11 cellular contexts compared by ENCODE assay signal in genomic region chr2:108360776-108361468, GRCh38. TPM values are rescaled to one million over a fixed set of nuclear protein-coding genes. Genes with fewer than 3 reads are reported as not detected.
"Had no signal": no experiment of that assay in that cellular context is flagged by ENCODE, and none has a peak within 500 bp of the region (broad histone marks: within the 10 kb centered on the region; RNA-seq: fewer than 3 reads in every experiment).

No MANE protein-coding gene starts in this region.

- H3K27ac ChIP-seq: GM23248 had no signal

- DNase-seq: GM23248, GOT3, H7, H9, HCEC 1CT, HFFc6 had no signal

- H3K4me2 ChIP-seq: GM23338 had no signal

- H2AFZ ChIP-seq: GM23248, GM23338 had no signal

- FAIRE-seq: H1, H54 had no signal

- H3K4me3 ChIP-seq: GM23248, GM23338, HAP-1 had no signal

- H3K4me1 ChIP-seq: HAP-1 had no signal

- H3K9ac ChIP-seq: GM23248 had no signal

- H3K36me3 ChIP-seq: HAP-1 had no signal

- H3K9me3 ChIP-seq: HAP-1 had no signal

- ATAC-seq: GM23338, HCT116 had no signal

RNA-seq across cellular contexts. Expression of gene SULT1C4, which starts 16.8 kb away (rescaled TPM):
- total RNA-seq: GM23248, HFFc6 had no signal
- polyA plus RNA-seq: GM23248 had no signal
